Comparison of ENCODE assay signal across 8 cellular contexts in genomic region chr11:65478411-65479183, GRCh38. TPM values are rescaled to one million over a fixed set of nuclear protein-coding genes. Genes with fewer than 3 reads are reported as not detected.
DNase-seq lines count a peak whose midpoint lies in the region; ATAC-seq and TF ChIP-seq lines count a peak whose summit lies in the region.

No MANE protein-coding gene starts in this region.

- intact Hi-C loops in activated naive CD4-positive, alpha-beta T cell treated with anti-CD3 and anti-CD28 coated beads for 36 hours (cut with micrococcal nuclease), result no loop called here
- intact Hi-C loops in upper lobe of right lung (cut with DNase I), result no loop called here

- H3K9ac ChIP-seq in mucosa of rectum (ENCODE audit: low read depth in 1 of 2, low read length in 2 of 2), result peak overlapping the region; percentile 69 to 99

- H3K36me3 ChIP-seq in mucosa of rectum (ENCODE audit: control insufficient read depth in 2 of 2, insufficient read depth in 2 of 2, low read length in 2 of 2) (no peaks in the 10 kb centered on the region), upper lobe of right lung (no peaks in the 10 kb centered on the region)

- no peak for DNase-seq in activated naive CD4-positive, alpha-beta T cell treated with anti-CD3 and anti-CD28 coated beads for 36 hours
- DNase-seq in activated naive CD4-positive, alpha-beta T cell treated with Interleukin-2 at 50 U/mL for 16 hours, result no peak
- DNase-seq in choroid plexus epithelial cell (ENCODE audit: low read depth) (peak; percentile 80), upper lobe of right lung (peak; percentile 80), HuH-7 (ENCODE audit: low spot score) (no peak), cerebellar nuclear complex (lab: John Stamatoyannopoulos, UW) (no peak)

- no peaks in the 10 kb centered on the region for H3K9me3 ChIP-seq in mucosa of rectum (ENCODE audit: control insufficient read depth in 2 of 2, low read length in 2 of 2)
- H3K9me3 ChIP-seq in upper lobe of right lung, result no peaks in the 10 kb centered on the region

- peak overlapping the region; percentile 29 for H3K4me3 Mint-ChIP-seq in activated naive CD4-positive, alpha-beta T cell treated with anti-CD3 and anti-CD28 coated beads for 36 hours

- no peaks in the 10 kb centered on the region for H3K9me3 Mint-ChIP-seq in activated naive CD4-positive, alpha-beta T cell treated with anti-CD3 and anti-CD28 coated beads for 36 hours

- peaks cover 19% of the 10 kb centered on the region for H3K36me3 Mint-ChIP-seq in activated naive CD4-positive, alpha-beta T cell treated with anti-CD3 and anti-CD28 coated beads for 36 hours (ENCODE audit: low read depth)

- H3K27me3 ChIP-seq in mucosa of rectum (ENCODE audit: control insufficient read depth in 2 of 2, insufficient read depth in 2 of 2, low read length in 2 of 2) (no peaks in the 10 kb centered on the region), upper lobe of right lung (no peaks in the 10 kb centered on the region)

- peak overlapping the region; percentile 23 for H3K4me3 ChIP-seq in choroid plexus epithelial cell (ENCODE audit: low read depth, low read length)
- H3K4me3 ChIP-seq in mucosa of rectum (ENCODE audit: low read length in 2 of 2), result peak overlapping the region; percentile 39 to 57
- peak overlapping the region; percentile 73 for H3K4me3 ChIP-seq in upper lobe of right lung

- H3K27ac Mint-ChIP-seq in activated naive CD4-positive, alpha-beta T cell treated with anti-CD3 and anti-CD28 coated beads for 36 hours, result peak overlapping the region; percentile 18

- ATAC-seq in upper lobe of right lung (no peak), GM21619 (IDR thresholded peaks at IDR 0.05; ENCODE audit: unreplicated experiment) (no peak)

- no peaks in the 10 kb centered on the region for H3K27me3 Mint-ChIP-seq in activated naive CD4-positive, alpha-beta T cell treated with anti-CD3 and anti-CD28 coated beads for 36 hours (ENCODE audit: low read depth)

- H3K27ac ChIP-seq in mucosa of rectum (ENCODE audit: low read depth in 2 of 2, low read length in 2 of 2) (peak overlapping the region; percentile 100), upper lobe of right lung (peak overlapping the region; percentile 99)

- TF ChIP-seq CTCF in choroid plexus epithelial cell (conservative IDR thresholded peaks at IDR 0.05; ENCODE audit: low read depth, low read length), result no peak
- no peak for TF ChIP-seq CTCF in upper lobe of right lung (IDR thresholded peaks at IDR 0.05)

- CTCF ChIA-PET in activated naive CD4-positive, alpha-beta T cell treated with anti-CD3 and anti-CD28 coated beads for 36 hours (lab: Charles Lee), result interaction anchor here (1.1 to 3.8 kb wide), 4 partner anchors 10 to 62 kb away, joined by 5 to 24 read pairs (median 12); partner anchors contain the start of gene MALAT1

- peaks cover 25% of the 10 kb centered on the region for H3K4me1 Mint-ChIP-seq in activated naive CD4-positive, alpha-beta T cell treated with anti-CD3 and anti-CD28 coated beads for 36 hours (ENCODE audit: low read depth)

- peaks cover 36 to 43% of the 10 kb centered on the region in 2 donors for H3K4me1 ChIP-seq in mucosa of rectum (ENCODE audit: control insufficient read depth in 2 of 2, insufficient read depth in 2 of 2, low read length in 2 of 2)
- H3K4me1 ChIP-seq in upper lobe of right lung, result peaks cover 40% of the 10 kb centered on the region

RNA-seq across cellular contexts. Expression of gene MALAT1, which starts 20.2 kb away (rescaled TPM):
- over 10,000 TPM; 10,460 to 10,508 TPM for total RNA-seq in activated naive CD4-positive, alpha-beta T cell treated with anti-CD3 and anti-CD28 coated beads for 36 hours
- 11,917 TPM for total RNA-seq in upper lobe of right lung

RNA-seq across cellular contexts. Expression of gene SCYL1, which starts 46.3 kb away (rescaled TPM):
- 10 to 100 TPM; 57.9 to 58.3 TPM for total RNA-seq in activated naive CD4-positive, alpha-beta T cell treated with anti-CD3 and anti-CD28 coated beads for 36 hours
- total RNA-seq in upper lobe of right lung, result 74.4 TPM

RNA-seq across cellular contexts. Expression of gene NEAT1, which starts 56.0 kb away (rescaled TPM):
- total RNA-seq in activated naive CD4-positive, alpha-beta T cell treated with anti-CD3 and anti-CD28 coated beads for 36 hours, result 100 to 1,000 TPM; 693 to 750 TPM
- total RNA-seq in upper lobe of right lung, result 1,120 TPM

Comparison
In these comparisons a context has a peak if more than half of its experiments do, and no peak if none do; other contexts are left out.
1. DNase-seq: peak in choroid plexus epithelial cell (single experiment) and upper lobe of right lung (single experiment); none in activated naive CD4-positive, alpha-beta T cell treated with anti-CD3 and anti-CD28 coated beads for 36 hours (single experiment), activated naive CD4-positive, alpha-beta T cell treated with Interleukin-2 at 50 U/mL for 16 hours (single experiment), HuH-7 (single experiment) and cerebellar nuclear complex (0 of 2).
2. H3K4me3 ChIP-seq: peak in every context shown above with its lines; median percentile 73 in upper lobe of right lung; 48 in mucosa of rectum; 23 in choroid plexus epithelial cell.